Comparison of ENCODE assay signal across 2 cellular contexts in genomic region chr3:196903740-196904139, GRCh38.
TF ChIP-seq lines count a peak whose summit lies in the region.

No MANE protein-coding gene starts in this region.

TF ChIP-seq in HCT116, 20 proteins besides CTCF, POLR2A, EP300 and RAD21:
- TF ChIP-seq ATF3 (IDR thresholded peaks at IDR 0.05) (no peak), SP1 (IDR thresholded peaks at IDR 0.05; ENCODE audit: low read depth) (no peak), ZFX (IDR thresholded peaks at IDR 0.05) (no peak), CBX3 (IDR thresholded peaks at IDR 0.05; ENCODE audit: low read depth) (no peak), EGR1 (IDR thresholded peaks at IDR 0.05; ENCODE audit: low read depth) (no peak), CEBPB (IDR thresholded peaks at IDR 0.05; ENCODE audit: low read depth) (no peak), JUND (IDR thresholded peaks at IDR 0.05) (no peak), EZH2phosphoT487 (IDR thresholded peaks at IDR 0.05; ENCODE audit: borderline replicate concordance) (no peak), TCF7L2 (IDR thresholded peaks at IDR 0.05; ENCODE audit: borderline replicate concordance, extremely low read depth, insufficient read depth, insufficient read length) (no peak), YY1 (IDR thresholded peaks at IDR 0.05; ENCODE audit: extremely low read depth, insufficient replicate concordance, low read depth, low read length) (no peak), SRF (IDR thresholded peaks at IDR 0.05; ENCODE audit: low read depth) (no peak), MAX (IDR thresholded peaks at IDR 0.05) (no peak), EZH2 (IDR thresholded peaks at IDR 0.05) (no peak), ZBTB33 (IDR thresholded peaks at IDR 0.05; ENCODE audit: extremely low read depth, insufficient replicate concordance, low read length) (no peak), SIN3A (IDR thresholded peaks at IDR 0.05; ENCODE audit: low read depth) (no peak), POLR2AphosphoS5 (IDR thresholded peaks at IDR 0.05; ENCODE audit: low read depth, low read length) (no peak)
- TF ChIP-seq, protein P1, sequence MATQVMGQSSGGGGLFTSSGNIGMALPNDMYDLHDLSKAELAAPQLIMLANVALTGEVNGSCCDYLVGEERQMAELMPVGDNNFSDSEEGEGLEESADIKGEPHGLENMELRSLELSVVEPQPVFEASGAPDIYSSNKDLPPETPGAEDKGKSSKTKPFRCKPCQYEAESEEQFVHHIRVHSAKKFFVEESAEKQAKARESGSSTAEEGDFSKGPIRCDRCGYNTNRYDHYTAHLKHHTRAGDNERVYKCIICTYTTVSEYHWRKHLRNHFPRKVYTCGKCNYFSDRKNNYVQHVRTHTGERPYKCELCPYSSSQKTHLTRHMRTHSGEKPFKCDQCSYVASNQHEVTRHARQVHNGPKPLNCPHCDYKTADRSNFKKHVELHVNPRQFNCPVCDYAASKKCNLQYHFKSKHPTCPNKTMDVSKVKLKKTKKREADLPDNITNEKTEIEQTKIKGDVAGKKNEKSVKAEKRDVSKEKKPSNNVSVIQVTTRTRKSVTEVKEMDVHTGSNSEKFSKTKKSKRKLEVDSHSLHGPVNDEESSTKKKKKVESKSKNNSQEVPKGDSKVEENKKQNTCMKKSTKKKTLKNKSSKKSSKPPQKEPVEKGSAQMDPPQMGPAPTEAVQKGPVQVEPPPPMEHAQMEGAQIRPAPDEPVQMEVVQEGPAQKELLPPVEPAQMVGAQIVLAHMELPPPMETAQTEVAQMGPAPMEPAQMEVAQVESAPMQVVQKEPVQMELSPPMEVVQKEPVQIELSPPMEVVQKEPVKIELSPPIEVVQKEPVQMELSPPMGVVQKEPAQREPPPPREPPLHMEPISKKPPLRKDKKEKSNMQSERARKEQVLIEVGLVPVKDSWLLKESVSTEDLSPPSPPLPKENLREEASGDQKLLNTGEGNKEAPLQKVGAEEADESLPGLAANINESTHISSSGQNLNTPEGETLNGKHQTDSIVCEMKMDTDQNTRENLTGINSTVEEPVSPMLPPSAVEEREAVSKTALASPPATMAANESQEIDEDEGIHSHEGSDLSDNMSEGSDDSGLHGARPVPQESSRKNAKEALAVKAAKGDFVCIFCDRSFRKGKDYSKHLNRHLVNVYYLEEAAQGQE (IDR thresholded peaks at IDR 0.05; ENCODE audit: low read depth): no peak

TF ChIP-seq in K562, 482 proteins besides CTCF, POLR2A, EP300 and RAD21:
- no peak for TF ChIP-seq EZH2 (IDR thresholded peaks at IDR 0.05; ENCODE audit: borderline replicate concordance, low read depth, low read length)
- no peak for TF ChIP-seq TOE1 (IDR thresholded peaks at IDR 0.05; ENCODE audit: borderline replicate concordance)
- TF ChIP-seq TOE1 (CRISPR knock-in tag; IDR thresholded peaks at IDR 0.05; ENCODE audit: borderline replicate concordance, low read depth): no peak
- no peak for TF ChIP-seq JUNB (CRISPR knock-in tag; conservative IDR thresholded peaks at IDR 0.05)
TF ChIP-seq in K562: peak in this region for 0.
